Comparison of ENCODE assay signal across 24 cellular contexts in genomic region chr12:129909051-129910020, GRCh38. TPM values are rescaled to one million over a fixed set of nuclear protein-coding genes. Genes with fewer than 3 reads are reported as not detected.
"Had no signal": no experiment of that assay in that cellular context is flagged by ENCODE, and none has a peak within 500 bp of the region (broad histone marks: within the 10 kb centered on the region; RNA-seq: fewer than 3 reads in every experiment).

No MANE protein-coding gene starts in this region.

- ATAC-seq: activated T-cell treated with anti-CD3 and anti-CD28 coated beads, Interleukin-2, amount 50 U/mL, for 72 hours; T-helper 17 cell had no signal

- DNase-seq: activated B cell treated with CpG ODN at 0.5 μM for 24 hours; activated CD4-positive, alpha-beta memory T cell treated with anti-CD3 and anti-CD28 coated beads, Interleukin-2, amount 10 ng/mL, durations not matched to agents 7 days and 5 days; activated CD4-positive, alpha-beta T cell treated with anti-CD3 and anti-CD28 coated beads, Interleukin-2, amount 50 U/mL, for 1 hour; activated CD8-positive, alpha-beta memory T cell treated with anti-CD3 and anti-CD28 coated beads, Interleukin-2, amount 50 U/mL, for 4 hours; activated gamma-delta T cell treated with Interleukin-2 at 50 U/mL for 16 hours; activated naive CD4-positive, alpha-beta T cell treated with anti-CD3 and anti-CD28 coated beads, Interleukin-2, amount 10 ng/mL, durations not matched to agents 7 days and 5 days; activated naive CD8-positive, alpha-beta T cell treated with anti-CD3 and anti-CD28 coated beads for 36 hours; activated T-cell treated with anti-CD3 and anti-CD28 coated beads, Interleukin-2, amount 50 U/mL, for 72 hours; IMR-90; Kasumi-1; KBM-7; NCI-H1048; NCI-H1694; NCI-H2029; NCI-H345; NCI-H510A; NCI-H526 treated with DMSO at 0.1 percent for 48 hours; NCI-H82; SIG-M5; T-helper 17 cell; T-helper 9 cell had no signal

- H3K9me3 Mint-ChIP-seq: activated B cell treated with CpG ODN at 0.5 μM for 24 hours; activated CD4-positive, alpha-beta memory T cell treated with anti-CD3 and anti-CD28 coated beads, Interleukin-2, amount 10 ng/mL, durations not matched to agents 7 days and 5 days; activated naive CD4-positive, alpha-beta T cell treated with anti-CD3 and anti-CD28 coated beads, Interleukin-2, amount 10 ng/mL, durations not matched to agents 7 days and 5 days; activated naive CD8-positive, alpha-beta T cell treated with anti-CD3 and anti-CD28 coated beads for 36 hours; activated T-helper 2 cell treated with anti-CD3 and anti-CD28 coated beads, Interferon-gamma antibody, Interleukin-2, Interleukin-4, amounts not matched to agents 10 μg/mL and 5 μg/mL and 100 μg/mL, durations not matched to agents 14 hours and 24 hours and 36 hours had no signal

- H3K4me1 Mint-ChIP-seq: activated B cell treated with CpG ODN at 0.5 μM for 24 hours; activated CD4-positive, alpha-beta memory T cell treated with anti-CD3 and anti-CD28 coated beads, Interleukin-2, amount 10 ng/mL, durations not matched to agents 7 days and 5 days; activated naive CD4-positive, alpha-beta T cell treated with anti-CD3 and anti-CD28 coated beads, Interleukin-2, amount 10 ng/mL, durations not matched to agents 7 days and 5 days; activated naive CD8-positive, alpha-beta T cell treated with anti-CD3 and anti-CD28 coated beads for 36 hours; T-helper 17 cell had no signal

- H3K4me3 Mint-ChIP-seq: activated B cell treated with CpG ODN at 0.5 μM for 24 hours; activated CD4-positive, alpha-beta memory T cell treated with anti-CD3 and anti-CD28 coated beads, Interleukin-2, amount 10 ng/mL, durations not matched to agents 7 days and 5 days; activated naive CD4-positive, alpha-beta T cell treated with anti-CD3 and anti-CD28 coated beads, Interleukin-2, amount 10 ng/mL, durations not matched to agents 7 days and 5 days; activated naive CD8-positive, alpha-beta T cell treated with anti-CD3 and anti-CD28 coated beads for 36 hours; activated T-cell treated with anti-CD3 and anti-CD28 coated beads, Interleukin-2, amount 50 U/mL, for 72 hours; T-helper 17 cell had no signal

- H3K36me3 Mint-ChIP-seq: activated naive CD4-positive, alpha-beta T cell treated with anti-CD3 and anti-CD28 coated beads, Interleukin-2, amount 10 ng/mL, durations not matched to agents 7 days and 5 days; activated naive CD8-positive, alpha-beta T cell treated with anti-CD3 and anti-CD28 coated beads for 36 hours had no signal

- H3K27ac Mint-ChIP-seq: activated B cell treated with CpG ODN at 0.5 μM for 24 hours; activated CD4-positive, alpha-beta memory T cell treated with anti-CD3 and anti-CD28 coated beads, Interleukin-2, amount 10 ng/mL, durations not matched to agents 7 days and 5 days; activated naive CD4-positive, alpha-beta T cell treated with anti-CD3 and anti-CD28 coated beads, Interleukin-2, amount 10 ng/mL, durations not matched to agents 7 days and 5 days; activated naive CD8-positive, alpha-beta T cell treated with anti-CD3 and anti-CD28 coated beads for 36 hours; activated T-cell treated with anti-CD3 and anti-CD28 coated beads, Interleukin-2, amount 50 U/mL, for 72 hours; activated T-helper 2 cell treated with anti-CD3 and anti-CD28 coated beads, Interferon-gamma antibody, Interleukin-2, Interleukin-4, amounts not matched to agents 10 μg/mL and 5 μg/mL and 100 μg/mL, durations not matched to agents 14 hours and 24 hours and 36 hours; T-helper 17 cell had no signal

RNA-seq across cellular contexts. Expression of gene TMEM132D, which starts 5.5 kb away (rescaled TPM):
- total RNA-seq: activated B cell treated with CpG ODN at 0.5 μM for 24 hours; activated CD4-positive, alpha-beta memory T cell treated with anti-CD3 and anti-CD28 coated beads, Interleukin-2, amount 10 ng/mL, durations not matched to agents 7 days and 5 days; activated CD8-positive, alpha-beta memory T cell treated with anti-CD3 and anti-CD28 coated beads for 36 hours; activated naive CD8-positive, alpha-beta T cell treated with anti-CD3 and anti-CD28 coated beads for 36 hours; activated T-cell treated with anti-CD3 and anti-CD28 coated beads, Interleukin-2, amount 50 U/mL, for 72 hours; activated T-helper 2 cell treated with anti-CD3 and anti-CD28 coated beads, Interferon-gamma antibody, Interleukin-2, Interleukin-4, amounts not matched to agents 10 μg/mL and 5 μg/mL and 100 μg/mL, durations not matched to agents 14 hours and 24 hours and 36 hours; IMR-90; OCI-LY7; T-helper 17 cell had no signal
